ENCODE assay signal across 28 cellular contexts in genomic region chr5:141533897-141534296, GRCh38. TPM values are rescaled to one million over a fixed set of nuclear protein-coding genes. Genes with fewer than 3 reads are reported as not detected.
DNase-seq lines count a peak whose midpoint lies in the region; ATAC-seq and TF ChIP-seq lines count a peak whose summit lies in the region.
"Had no signal": no experiment of that assay in that cellular context is flagged by ENCODE, and none has a peak within 500 bp of the region (broad histone marks: within the 10 kb centered on the region; RNA-seq: fewer than 3 reads in every experiment).

No MANE protein-coding gene starts in this region.

- peaks cover 4 to 13% (median 12%) of the 10 kb centered on the region in 4 donors for H3K4me1 Mint-ChIP-seq in CD4-positive, alpha-beta memory T cell
- no peaks in the 10 kb centered on the region for H3K4me1 Mint-ChIP-seq in stimulated activated effector memory CD8-positive, alpha-beta T cell treated with anti-CD3 and anti-CD28 coated beads, Interleukin-12 subunit alpha, Interleukin-12 subunit beta, amount 100 ng/mL, for 72 hours
- H3K4me1 Mint-ChIP-seq in chondrocyte (ENCODE audit: low read depth), result peaks cover 7% of the 10 kb centered on the region
- H3K4me1 Mint-ChIP-seq: B cell, CD14-positive monocyte had no signal

- TF ChIP-seq CTCF in SU-DHL-6 (IDR thresholded peaks at IDR 0.05; ENCODE audit: insufficient read depth, low read length, poor library complexity, severe bottlenecking), result no peak
- no peak for TF ChIP-seq CTCF in chondrocyte (IDR thresholded peaks at IDR 0.05)
- no peak for TF ChIP-seq CTCF in BE2C (IDR thresholded peaks at IDR 0.05; ENCODE audit: low read depth, low read length)

- H3K4me3 ChIP-seq in CD4-positive, alpha-beta memory T cell (ENCODE audit: low read length in 2 of 2), result no peak overlapping the region
- H3K4me3 ChIP-seq in SU-DHL-6 (ENCODE audit: insufficient read depth, low read length, poor library complexity, severe bottlenecking) (no peak overlapping the region), BE2C (ENCODE audit: low read depth, low read length) (no peak overlapping the region)
- H3K4me3 ChIP-seq: GM12878, PC-9, SJCRH30 had no signal

- H3K9me3 Mint-ChIP-seq in CD4-positive, alpha-beta memory T cell, result no peaks in the 10 kb centered on the region
- no peaks in the 10 kb centered on the region for H3K9me3 Mint-ChIP-seq in stimulated activated effector memory CD8-positive, alpha-beta T cell treated with anti-CD3 and anti-CD28 coated beads, Interleukin-12 subunit alpha, Interleukin-12 subunit beta, amount 100 ng/mL, for 72 hours
- no peaks in the 10 kb centered on the region for H3K9me3 Mint-ChIP-seq in chondrocyte (ENCODE audit: low read depth)
- H3K9me3 Mint-ChIP-seq: CD14-positive monocyte had no signal

- no peak overlapping the region for H3K4me3 Mint-ChIP-seq in CD4-positive, alpha-beta memory T cell
- no peak overlapping the region for H3K4me3 Mint-ChIP-seq in stimulated activated effector memory CD8-positive, alpha-beta T cell treated with anti-CD3 and anti-CD28 coated beads, Interleukin-12 subunit alpha, Interleukin-12 subunit beta, amount 100 ng/mL, for 72 hours
- no peak overlapping the region for H3K4me3 Mint-ChIP-seq in chondrocyte (ENCODE audit: unreplicated experiment)
- H3K4me3 Mint-ChIP-seq: B cell, CD14-positive monocyte had no signal

- H3K4me2 ChIP-seq in SU-DHL-6 (ENCODE audit: low read depth, low read length, poor library complexity, severe bottlenecking), result no peak overlapping the region
- H3K4me2 ChIP-seq: PC-9 had no signal

- ATAC-seq in stimulated activated effector memory CD8-positive, alpha-beta T cell treated with anti-CD3 and anti-CD28 coated beads, Interleukin-12 subunit alpha, Interleukin-12 subunit beta, amount 100 ng/mL, for 72 hours, result no peak
- ATAC-seq: GM12878, HCT116, Right ventricle myocardium inferior had no signal

- CTCF ChIA-PET in CD4-positive, alpha-beta memory T cell (lab: Charles Lee; ENCODE audit: partially characterized antibody), result interaction anchor here (0.6 to 6.5 kb wide), 9 partner anchors 11 to 1523 kb away, joined by 4 to 49 read pairs (median 6); no protein-coding TSS in a partner anchor

- peaks cover 23 to 27% of the 10 kb centered on the region in 2 donors for H3K36me3 Mint-ChIP-seq in CD4-positive, alpha-beta memory T cell
- no peaks in the 10 kb centered on the region for H3K36me3 Mint-ChIP-seq in stimulated activated effector memory CD8-positive, alpha-beta T cell treated with anti-CD3 and anti-CD28 coated beads, Interleukin-12 subunit alpha, Interleukin-12 subunit beta, amount 100 ng/mL, for 72 hours
- H3K36me3 Mint-ChIP-seq in chondrocyte (ENCODE audit: low read depth), result peaks cover 9% of the 10 kb centered on the region

- H2AFZ ChIP-seq in SU-DHL-6 (ENCODE audit: low read depth, low read length, severe bottlenecking), result no peak overlapping the region
- H2AFZ ChIP-seq: PC-9 had no signal

- H3K9me2 ChIP-seq in SU-DHL-6 (replicated peaks; ENCODE audit: insufficient read depth, low read length), result no peaks in the 10 kb centered on the region

- peaks cover 12% of the 10 kb centered on the region for H3K79me2 ChIP-seq in SU-DHL-6 (ENCODE audit: insufficient read depth, low read length)

- DNase-seq in CD4-positive, alpha-beta memory T cell, result no peak
- DNase-seq in ELR (ENCODE audit: low read depth) (peak; percentile 49), chondrocyte (ENCODE audit: low spot score) (no peak), hepatic stellate cell (ENCODE audit: low spot score) (no peak), BE2C (no peak)
- DNase-seq in stimulated activated effector memory CD8-positive, alpha-beta T cell treated with anti-CD3 and anti-CD28 coated beads, Interleukin-12 subunit alpha, Interleukin-12 subunit beta, amount 100 ng/mL, for 72 hours (ENCODE audit: low spot score in 2 of 2), result no peak
- DNase-seq: DMS153; DND-41; GOT3; IMR-90; KG1; MM.1S; NCI-H1048; NCI-H1417; NCI-H1694; NCI-H2029 treated with DMSO at 0.1 percent for 48 hours; NCI-H446 treated with DMSO at 0.1 percent for 48 hours; NCI-H526; NCI-H82; NK-92 treated with Interleukin-12 subunit alpha and Interleukin-12 subunit beta, amount 100 ng/mL, for 24 hours; PC-9; SJCRH30 had no signal

- H3K27ac ChIP-seq in CD4-positive, alpha-beta memory T cell (ENCODE audit: low read depth, low read length), result peak overlapping the region; percentile 8
- H3K27ac ChIP-seq in SU-DHL-6 (ENCODE audit: low read depth, low read length), result peak overlapping the region; percentile 21; the same call in 1 of the 2 replicates
- H3K27ac ChIP-seq: PC-9, SJCRH30 had no signal

- H3K27me3 Mint-ChIP-seq in CD4-positive, alpha-beta memory T cell, result no peaks in the 10 kb centered on the region
- no peaks in the 10 kb centered on the region for H3K27me3 Mint-ChIP-seq in chondrocyte (ENCODE audit: low read depth)
- H3K27me3 Mint-ChIP-seq: B cell had no signal

- H3K9ac ChIP-seq in SU-DHL-6 (ENCODE audit: low read length), result no peak overlapping the region

- H3K27me3 ChIP-seq in CD4-positive, alpha-beta memory T cell (ENCODE audit: insufficient read depth, low read length), result no peaks in the 10 kb centered on the region
- no peaks in the 10 kb centered on the region for H3K27me3 ChIP-seq in SU-DHL-6 (ENCODE audit: low read length)
- no peaks in the 10 kb centered on the region for H3K27me3 ChIP-seq in BE2C
- H3K27me3 ChIP-seq: SJCRH30 had no signal

- POLR2A ChIA-PET in CD4-positive, alpha-beta memory T cell (lab: Charles Lee; ENCODE audit: partially characterized antibody), result interaction anchor here (0.7 kb wide), 1 partner anchor 8 kb away, joined by 4 read pairs; no protein-coding TSS in a partner anchor

- no peaks in the 10 kb centered on the region for H3K9me3 ChIP-seq in CD4-positive, alpha-beta memory T cell (ENCODE audit: control insufficient read depth in 1 of 2, low read length in 2 of 2)
- no peaks in the 10 kb centered on the region for H3K9me3 ChIP-seq in SU-DHL-6 (ENCODE audit: insufficient read depth, low read length)
- H3K9me3 ChIP-seq in BE2C, result no peaks in the 10 kb centered on the region
- H3K9me3 ChIP-seq: SJCRH30 had no signal

- H3K36me3 ChIP-seq in CD4-positive, alpha-beta memory T cell (ENCODE audit: insufficient read depth, low read length), result peaks cover 49% of the 10 kb centered on the region
- peaks cover 16% of the 10 kb centered on the region; the same call in 1 of the 2 replicates for H3K36me3 ChIP-seq in SU-DHL-6 (ENCODE audit: low read length)
- H3K36me3 ChIP-seq in BE2C, result peaks cover 39% of the 10 kb centered on the region

- peaks cover 30% of the 10 kb centered on the region for H3F3A ChIP-seq in SU-DHL-6 (ENCODE audit: insufficient read depth)

- H4K20me1 ChIP-seq in SU-DHL-6 (ENCODE audit: low read depth, low read length), result no peaks in the 10 kb centered on the region

- peak overlapping the region in 3 of 7 donors; percentile 37 to 45 (median 41) for H3K27ac Mint-ChIP-seq in CD4-positive, alpha-beta memory T cell
- H3K27ac Mint-ChIP-seq in stimulated activated effector memory CD8-positive, alpha-beta T cell treated with anti-CD3 and anti-CD28 coated beads, Interleukin-12 subunit alpha, Interleukin-12 subunit beta, amount 100 ng/mL, for 72 hours, result peak overlapping the region; percentile 83
- H3K27ac Mint-ChIP-seq in chondrocyte (ENCODE audit: unreplicated experiment), result no peak overlapping the region
- H3K27ac Mint-ChIP-seq: B cell had no signal

- H3K4me1 ChIP-seq in CD4-positive, alpha-beta memory T cell (ENCODE audit: insufficient read depth, low read length), result no peaks in the 10 kb centered on the region
- peaks cover 10% of the 10 kb centered on the region for H3K4me1 ChIP-seq in BE2C
- H3K4me1 ChIP-seq: SJCRH30 had no signal

- intact Hi-C loops in CD4-positive, alpha-beta memory T cell (cut with micrococcal nuclease), result no loop called here

RNA-seq across cellular contexts. Expression of gene PCDHGC5, which starts 45.0 kb away (rescaled TPM):
- not detected for total RNA-seq in CD4-positive, alpha-beta memory T cell
- not detected for polyA plus RNA-seq in CD4-positive, alpha-beta memory T cell
- total RNA-seq in chondrocyte, result 1.7 to 3.6 TPM (median 2.0 TPM) in 3 replicates
- 12.3 TPM for polyA plus RNA-seq in BE2C (2012; ENCODE audit: insufficient read depth, insufficient read length, low read depth)
- total RNA-seq: PC-9 had no signal
- polyA plus RNA-seq: CD14-positive monocyte had no signal

RNA-seq across cellular contexts. Expression of gene PCDHGC4, which starts 49.1 kb away (rescaled TPM):
- total RNA-seq in CD4-positive, alpha-beta memory T cell, result not detected
- polyA plus RNA-seq in CD4-positive, alpha-beta memory T cell, result under 1 TPM in 1 of 2 donors, not detected in 1; 0.11 TPM
- 0.72 to 1.8 TPM (median 1.1 TPM) in 3 replicates for total RNA-seq in chondrocyte
- 8.0 TPM for polyA plus RNA-seq in BE2C (2012; ENCODE audit: insufficient read depth, insufficient read length, low read depth)
- total RNA-seq: PC-9 had no signal
- polyA plus RNA-seq: CD14-positive monocyte had no signal

RNA-seq across cellular contexts. Expression of gene PCDHGC3, which starts 58.1 kb away (rescaled TPM):
- under 1 TPM in 1 of 2 experiments, not detected in 1; 0.17 TPM for total RNA-seq in CD4-positive, alpha-beta memory T cell
- under 1 TPM in 1 of 2 donors, not detected in 1; 0.14 TPM for polyA plus RNA-seq in CD4-positive, alpha-beta memory T cell
- 68.9 to 91.8 TPM (median 90.8 TPM) in 3 replicates for total RNA-seq in chondrocyte
- 140 TPM for polyA plus RNA-seq in BE2C (2012; ENCODE audit: insufficient read depth, insufficient read length, low read depth)

Comparison
In these comparisons a context has a peak if more than half of its experiments do, and no peak if none do; other contexts are left out.
1. RNA of gene PCDHGC3, which starts 58.1 kb away (total RNA-seq): 68.9 to 91.8 TPM in chondrocyte; 0.17 TPM in CD4-positive, alpha-beta memory T cell; every median in the first group is over 10 times any median in the second.